ENCODE assay signal across 8 cellular contexts in genomic region chr1:202159534-202160371, GRCh38. TPM values are rescaled to one million over a fixed set of nuclear protein-coding genes. Genes with fewer than 3 reads are reported as not detected.
DNase-seq lines count a peak whose midpoint lies in the region; ATAC-seq and TF ChIP-seq lines count a peak whose summit lies in the region.

No MANE protein-coding gene starts in this region.

- intact Hi-C loops in colonic mucosa (cut with DNase I), result no loop called here

- peaks cover 1% of the 10 kb centered on the region for H3K4me1 ChIP-seq in colonic mucosa

- peak overlapping the region; percentile 57 for H3K27ac ChIP-seq in colonic mucosa

- no peaks in the 10 kb centered on the region for H3K9me3 ChIP-seq in colonic mucosa

- no peaks in the 10 kb centered on the region for H3K36me3 ChIP-seq in colonic mucosa

- peak overlapping the region; percentile 47 to 73 for H3K9ac ChIP-seq in colonic mucosa (ENCODE audit: low read depth in 2 of 2, low read length in 2 of 2)

- peak overlapping the region; percentile 35 for H3K4me3 ChIP-seq in colonic mucosa

- H3K27me3 ChIP-seq in colonic mucosa, result no peaks in the 10 kb centered on the region

- TF ChIP-seq CTCF in colonic mucosa (IDR thresholded peaks at IDR 0.05), result no peak

- peak; percentile 32 for ATAC-seq in GM19455 (IDR thresholded peaks at IDR 0.05; ENCODE audit: unreplicated experiment)

- DNase-seq in T-helper 1 cell (peak in 3 of 5 donors; percentile 33 to 82 (median 49)), colonic mucosa (peak; percentile 46), AG08396 (ENCODE audit: low spot score) (no peak), middle frontal gyrus (ENCODE audit: extremely low spot score, low spot score) (no peak), mesenteric fat pad (ENCODE audit: low spot score) (no peak), A172 (ENCODE audit: low spot score) (no peak)
- DNase-seq in stimulated activated CD8-positive, alpha-beta memory T cell treated with anti-CD3 and anti-CD28 coated beads, Interleukin-2, amount 100 ng/mL, for 48 hours (ENCODE audit: low read depth in 2 of 2), result peak; percentile 69 to 74

RNA-seq across cellular contexts. Expression of gene PTPN7, which starts 0.6 kb away (rescaled TPM):
- 1 to 10 TPM; 2.0 to 2.9 TPM for total RNA-seq in colonic mucosa
- 3.0 TPM for total RNA-seq in mesenteric fat pad
- not detected in 2 replicates for total RNA-seq in A172 (2014; rRNA removed; shearing (Covaris generic))

RNA-seq across cellular contexts. Expression of gene ARL8A, which starts 15.2 kb away (rescaled TPM):
- total RNA-seq in colonic mucosa (10 to 100 TPM; 30.3 to 57.0 TPM), mesenteric fat pad (106 TPM)
- total RNA-seq in A172 (2014; rRNA removed; shearing (Covaris generic)), result 42.6 and 57.9 TPM in 2 replicates

RNA-seq across cellular contexts. Expression of gene LGR6, which starts 33.8 kb away (rescaled TPM):
- total RNA-seq in colonic mucosa, result 1 to 10 TPM; 1.3 to 1.6 TPM
- total RNA-seq in mesenteric fat pad, result 0.35 TPM
- not detected in 2 replicates for total RNA-seq in A172 (2014; rRNA removed; shearing (Covaris generic))

RNA-seq across cellular contexts. Expression of gene GPR37L1, which starts 37.0 kb away (rescaled TPM):
- 1 to 10 TPM; 1.6 to 3.1 TPM for total RNA-seq in colonic mucosa
- not detected for total RNA-seq in mesenteric fat pad
- total RNA-seq in A172 (2014; rRNA removed; shearing (Covaris generic)), result 0.03 and 0.60 TPM in 2 replicates

Comparison
In these comparisons a context has a peak if more than half of its experiments do, and no peak if none do; other contexts are left out.
1. DNase-seq: peak in T-helper 1 cell (3 of 5), colonic mucosa (single experiment) and stimulated activated CD8-positive, alpha-beta memory T cell treated with anti-CD3 and anti-CD28 coated beads, Interleukin-2, amount 100 ng/mL, for 48 hours (2 of 2); none in AG08396 (single experiment), middle frontal gyrus (single experiment), mesenteric fat pad (single experiment) and A172 (single experiment).